ENCODE assay signal across 11 cellular contexts in genomic region chr14:35384386-35385041, GRCh38. TPM values are rescaled to one million over a fixed set of nuclear protein-coding genes. Genes with fewer than 3 reads are reported as not detected.
A peak's percentile ranks its signal among the peaks of the same experiment; 100 is the strongest.
DNase-seq lines count a peak whose midpoint lies in the region; ATAC-seq and TF ChIP-seq lines count a peak whose summit lies in the region.
"Had no signal": no experiment of that assay in that cellular context is flagged by ENCODE, and none has a peak within 500 bp of the region (broad histone marks: within the 10 kb centered on the region; RNA-seq: fewer than 3 reads in every experiment).

No MANE protein-coding gene starts in this region.

- H3K27me3 Mint-ChIP-seq in neural progenitor cell (ENCODE audit: insufficient read depth, low read depth), result peaks cover 14% of the 10 kb centered on the region
- H3K27me3 Mint-ChIP-seq: activated CD4-positive, alpha-beta T cell treated with anti-CD3 and anti-CD28 coated beads for 36 hours had no signal

- H3K36me3 Mint-ChIP-seq in neural progenitor cell, result no peaks in the 10 kb centered on the region

- no peak overlapping the region for H3K9ac ChIP-seq in neural progenitor cell

- no peak for DNase-seq in Right ventricle myocardium inferior (ENCODE audit: missing footprints)
- DNase-seq in cardiac septum (ENCODE audit: low spot score), result no peak
- DNase-seq in fibroblast of the conjunctiva (ENCODE audit: low read depth), result peak; percentile 78
- no peak for DNase-seq in neural progenitor cell (ENCODE audit: low spot score)
- DNase-seq in stimulated activated CD4-positive, alpha-beta T cell treated with anti-CD3 and anti-CD28 coated beads, Interleukin-4, amount 100 ng/mL, for 1 hour, result no peak
- DNase-seq in activated gamma-delta T cell treated with Interleukin-2 at 50 U/mL for 16 hours, result no peak
- DNase-seq: activated CD4-positive, alpha-beta T cell treated with anti-CD3 and anti-CD28 coated beads for 36 hours; NCI-H1092 had no signal

- H3K4me3 Mint-ChIP-seq in neural progenitor cell, result peak overlapping the region; percentile 17
- H3K4me3 Mint-ChIP-seq: activated CD4-positive, alpha-beta T cell treated with anti-CD3 and anti-CD28 coated beads for 36 hours had no signal

- H3K9me3 ChIP-seq in neural progenitor cell (ENCODE audit: low read depth), result no peaks in the 10 kb centered on the region
- H3K9me3 ChIP-seq: BE2C had no signal

- peaks cover 29% of the 10 kb centered on the region for H3K4me1 Mint-ChIP-seq in neural progenitor cell
- H3K4me1 Mint-ChIP-seq: activated CD4-positive, alpha-beta T cell treated with anti-CD3 and anti-CD28 coated beads for 36 hours had no signal

- peaks cover 2% of the 10 kb centered on the region for H3F3A ChIP-seq in neural progenitor cell (ENCODE audit: low read depth)

- no peaks in the 10 kb centered on the region for H3K36me3 ChIP-seq in neural progenitor cell
- H3K36me3 ChIP-seq: BE2C had no signal

- H3K4me2 ChIP-seq in neural progenitor cell, result no peak overlapping the region

- no peak overlapping the region for H3K27ac Mint-ChIP-seq in neural progenitor cell
- H3K27ac Mint-ChIP-seq: activated CD4-positive, alpha-beta T cell treated with anti-CD3 and anti-CD28 coated beads for 36 hours had no signal

- intact Hi-C loops in Right ventricle myocardium inferior (cut with DNase I), result loop anchor here (1.0 to 5.0 kb wide), 3 partner anchors 20 to 92 kb away; partner anchors contain the start of genes NFKBIA and PSMA6
- intact Hi-C loops in cardiac septum (cut with DNase I), result loop anchor here (1.0 to 5.0 kb wide), 2 partner anchors 19 to 42 kb away; no protein-coding TSS in a partner anchor

- H3K4me3 ChIP-seq in neural progenitor cell, result no peak overlapping the region

- peaks cover 5% of the 10 kb centered on the region for H3K4me1 ChIP-seq in neural progenitor cell

- H2AFZ ChIP-seq in neural progenitor cell (replicated peaks), result no peak overlapping the region

- ATAC-seq in Right ventricle myocardium inferior, result peak; percentile 61
- no peak for ATAC-seq in HG02870 (IDR thresholded peaks at IDR 0.05; ENCODE audit: unreplicated experiment)
- no peak for ATAC-seq in HG02798 (IDR thresholded peaks at IDR 0.05; ENCODE audit: poor library complexity, unreplicated experiment)
- ATAC-seq: activated CD4-positive, alpha-beta T cell treated with anti-CD3 and anti-CD28 coated beads for 36 hours had no signal

- no peaks in the 10 kb centered on the region for H3K79me2 ChIP-seq in neural progenitor cell (ENCODE audit: low read depth)

- H3K27ac ChIP-seq in neural progenitor cell, result no peak overlapping the region

- no peaks in the 10 kb centered on the region for H3K27me3 ChIP-seq in neural progenitor cell
- H3K27me3 ChIP-seq: BE2C had no signal

- TF ChIP-seq CTCF in neural progenitor cell (IDR thresholded peaks at IDR 0.05), result no peak

- H4K20me1 ChIP-seq in neural progenitor cell (ENCODE audit: low read depth), result no peaks in the 10 kb centered on the region

- H3K9me3 Mint-ChIP-seq in neural progenitor cell, result no peaks in the 10 kb centered on the region

RNA-seq across cellular contexts. Expression of gene NFKBIA, which starts 20.0 kb away (rescaled TPM):
- total RNA-seq in Right ventricle myocardium inferior (83.0 TPM), cardiac septum (42.7 TPM), neural progenitor cell (ENCODE audit: low replicate concordance) (26.4 and 31.6 TPM in 2 replicates)
